Comparison of ENCODE assay signal across 26 cellular contexts in the genomic region with DNA sequence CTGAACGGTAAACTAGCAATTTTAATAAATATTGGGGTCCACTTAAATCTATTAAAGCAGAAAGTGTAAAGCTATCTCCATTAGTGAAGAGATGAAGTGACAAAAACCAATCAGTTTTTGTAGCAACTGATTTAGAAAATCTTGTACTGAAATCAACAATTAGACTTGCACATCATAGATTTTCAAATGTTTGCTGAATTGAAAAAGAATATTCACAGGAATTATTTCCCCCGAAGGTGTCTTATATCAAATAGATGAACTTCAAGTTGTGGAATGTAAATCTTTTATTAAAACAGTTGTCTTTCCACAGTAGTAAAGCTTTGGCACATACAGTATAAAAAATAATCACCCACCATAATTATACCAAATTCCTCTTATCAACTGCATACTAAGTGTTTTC. TPM values are rescaled to one million over a fixed set of nuclear protein-coding genes. Genes with fewer than 3 reads are reported as not detected.
DNase-seq lines count a peak whose midpoint lies in the region; ATAC-seq, FAIRE-seq and TF ChIP-seq lines count a peak whose summit lies in the region.
"Had no signal": no experiment of that assay in that cellular context is flagged by ENCODE, and none has a peak within 500 bp of the region (broad histone marks: within the 10 kb centered on the region; RNA-seq: fewer than 3 reads in every experiment).

No MANE protein-coding gene starts in this region.

- H3K4me1 ChIP-seq in ACC112 (ENCODE audit: control insufficient read depth, insufficient read depth, low read length, unreplicated experiment) (peaks cover 11% of the 10 kb centered on the region), pancreas (no peaks in the 10 kb centered on the region)

- H3K36me3 ChIP-seq in ACC112 (ENCODE audit: insufficient read depth, low read length) (peaks cover 55% of the 10 kb centered on the region), pancreas (peaks cover 0 to 5% (median 0%) of the 10 kb centered on the region in 3 donors)

- H3K79me2 ChIP-seq in ACC112 (ENCODE audit: control insufficient read depth, insufficient read depth, low read length, unreplicated experiment): no peaks in the 10 kb centered on the region

- FAIRE-seq in pancreas (lab: Jason Lieb, UNC): peak; percentile 29
- FAIRE-seq: GM12891, GM19239 had no signal

- peak overlapping the region; percentile 33 for H3K27ac ChIP-seq in ACC112 (ENCODE audit: low read depth, low read length)
- H3K27ac ChIP-seq in pancreas: no peak overlapping the region

- H2AFZ ChIP-seq in ACC112 (ENCODE audit: low read length, unreplicated experiment): no peak overlapping the region
- H2AFZ ChIP-seq: GM23338 had no signal

- in situ Hi-C loops in astrocyte of the spinal cord (cut with HindIII; ENCODE audit: low sequenced_read_pairs): no loop called here

- H3K9me3 ChIP-seq in pancreas: no peaks in the 10 kb centered on the region
- H3K9me3 ChIP-seq: MG63, SK-N-SH had no signal

- H3K4me3 ChIP-seq in ACC112 (ENCODE audit: low read depth, low read length) (no peak overlapping the region), astrocyte of the spinal cord (ENCODE audit: low read depth, low read length) (no peak overlapping the region), pancreas (no peak overlapping the region)
- H3K4me3 ChIP-seq: GM23338, MG63 had no signal

- no peak for ATAC-seq in pancreas
- no peak for ATAC-seq in esophagus mucosa
- ATAC-seq: GM23338, PC-3 had no signal

- intact Hi-C loops in pancreas (cut with DNase I): no loop called here

- no peak for TF ChIP-seq CTCF in astrocyte of the spinal cord (IDR thresholded peaks at IDR 0.05; ENCODE audit: low read depth, low read length)
- TF ChIP-seq CTCF in pancreas (IDR thresholded peaks at IDR 0.05): no peak

- H3K27me3 ChIP-seq in ACC112 (ENCODE audit: insufficient read depth, low read length) (no peaks in the 10 kb centered on the region), pancreas (no peaks in the 10 kb centered on the region)
- H3K27me3 ChIP-seq: MG63 had no signal

- DNase-seq in astrocyte of the spinal cord (ENCODE audit: low read depth, low spot score) (peak; percentile 15), fibroblast of peridontal ligament (ENCODE audit: extremely low read depth) (peak; percentile 11), pancreas (no peak), GM19238 (ENCODE audit: insufficient read length, low spot score) (no peak)
- DNase-seq in activated CD4-positive, alpha-beta T cell treated with anti-CD3 and anti-CD28 coated beads for 48 hours: no peak
- DNase-seq: C1 segment of cervical spinal cord; CD4-positive, alpha-beta memory T cell; COR-L47; EL; GDM1; H9; KG1; MG63; NCI-H1105 treated with DMSO at 0.1 percent for 48 hours; NCI-H2029; NCI-H446 treated with DMSO at 0.1 percent for 48 hours; NCI-H526; NCI-H82; NK-92 treated with Interleukin-12 subunit alpha and Interleukin-12 subunit beta, amount 100 ng/mL, for 24 hours; PC-3; SK-N-SH had no signal

- WGBS in pancreas, 2 donors: 90% methylated on average over 2 of the region's 2 CpGs

RNA-seq across cellular contexts. Expression of a gene that starts 48.7 kb away (rescaled TPM):
- total RNA-seq in pancreas: 10 to 100 TPM; 38.6 to 53.7 (median 45.6) TPM
- polyA plus RNA-seq in pancreas: 10 to 100 TPM; 43.9 to 73.2 TPM
- total RNA-seq in esophagus mucosa: 67.1 TPM

Comparison
In these comparisons a context has a peak if more than half of its experiments do, and no peak if none do; other contexts are left out.
1. DNase-seq: peak in astrocyte of the spinal cord (single experiment) and fibroblast of peridontal ligament (single experiment); none in pancreas (0 of 6), activated CD4-positive, alpha-beta T cell treated with anti-CD3 and anti-CD28 coated beads for 48 hours (single experiment) and GM19238 (single experiment).